ENCODE assay signal across 1 cellular context in the genomic region with DNA sequence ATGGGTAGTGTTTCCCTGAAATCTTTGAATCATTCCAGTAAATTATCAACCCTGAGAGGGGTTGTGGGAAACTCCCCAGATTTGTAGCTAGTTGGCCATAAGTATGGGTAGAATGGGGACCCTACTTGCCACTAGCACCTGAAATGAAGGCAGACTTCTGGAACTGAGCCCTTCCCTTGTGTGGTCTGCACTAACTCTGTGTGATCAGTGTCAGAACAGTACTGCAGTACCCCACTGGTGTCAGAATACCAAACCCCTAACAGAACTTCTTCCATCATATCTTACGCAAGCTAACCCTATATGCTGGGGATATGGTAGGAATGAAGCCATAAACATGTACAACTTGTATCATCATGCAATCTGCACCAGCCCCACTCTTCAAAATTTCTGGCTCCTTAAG.
TF ChIP-seq lines count a peak whose summit lies in the region.

No MANE protein-coding gene starts in this region.

TF ChIP-seq in GM12878, 131 proteins besides CTCF, POLR2A, EP300 and RAD21:
- TF ChIP-seq, protein P1, sequence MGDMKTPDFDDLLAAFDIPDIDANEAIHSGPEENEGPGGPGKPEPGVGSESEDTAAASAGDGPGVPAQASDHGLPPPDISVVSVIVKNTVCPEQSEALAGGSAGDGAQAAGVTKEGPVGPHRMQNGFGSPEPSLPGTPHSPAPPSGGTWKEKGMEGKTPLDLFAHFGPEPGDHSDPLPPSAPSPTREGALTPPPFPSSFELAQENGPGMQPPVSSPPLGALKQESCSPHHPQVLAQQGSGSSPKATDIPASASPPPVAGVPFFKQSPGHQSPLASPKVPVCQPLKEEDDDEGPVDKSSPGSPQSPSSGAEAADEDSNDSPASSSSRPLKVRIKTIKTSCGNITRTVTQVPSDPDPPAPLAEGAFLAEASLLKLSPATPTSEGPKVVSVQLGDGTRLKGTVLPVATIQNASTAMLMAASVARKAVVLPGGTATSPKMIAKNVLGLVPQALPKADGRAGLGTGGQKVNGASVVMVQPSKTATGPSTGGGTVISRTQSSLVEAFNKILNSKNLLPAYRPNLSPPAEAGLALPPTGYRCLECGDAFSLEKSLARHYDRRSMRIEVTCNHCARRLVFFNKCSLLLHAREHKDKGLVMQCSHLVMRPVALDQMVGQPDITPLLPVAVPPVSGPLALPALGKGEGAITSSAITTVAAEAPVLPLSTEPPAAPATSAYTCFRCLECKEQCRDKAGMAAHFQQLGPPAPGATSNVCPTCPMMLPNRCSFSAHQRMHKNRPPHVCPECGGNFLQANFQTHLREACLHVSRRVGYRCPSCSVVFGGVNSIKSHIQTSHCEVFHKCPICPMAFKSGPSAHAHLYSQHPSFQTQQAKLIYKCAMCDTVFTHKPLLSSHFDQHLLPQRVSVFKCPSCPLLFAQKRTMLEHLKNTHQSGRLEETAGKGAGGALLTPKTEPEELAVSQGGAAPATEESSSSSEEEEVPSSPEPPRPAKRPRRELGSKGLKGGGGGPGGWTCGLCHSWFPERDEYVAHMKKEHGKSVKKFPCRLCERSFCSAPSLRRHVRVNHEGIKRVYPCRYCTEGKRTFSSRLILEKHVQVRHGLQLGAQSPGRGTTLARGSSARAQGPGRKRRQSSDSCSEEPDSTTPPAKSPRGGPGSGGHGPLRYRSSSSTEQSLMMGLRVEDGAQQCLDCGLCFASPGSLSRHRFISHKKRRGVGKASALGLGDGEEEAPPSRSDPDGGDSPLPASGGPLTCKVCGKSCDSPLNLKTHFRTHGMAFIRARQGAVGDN (IDR thresholded peaks at IDR 0.05), result no peak
- TF ChIP-seq, protein P2, sequence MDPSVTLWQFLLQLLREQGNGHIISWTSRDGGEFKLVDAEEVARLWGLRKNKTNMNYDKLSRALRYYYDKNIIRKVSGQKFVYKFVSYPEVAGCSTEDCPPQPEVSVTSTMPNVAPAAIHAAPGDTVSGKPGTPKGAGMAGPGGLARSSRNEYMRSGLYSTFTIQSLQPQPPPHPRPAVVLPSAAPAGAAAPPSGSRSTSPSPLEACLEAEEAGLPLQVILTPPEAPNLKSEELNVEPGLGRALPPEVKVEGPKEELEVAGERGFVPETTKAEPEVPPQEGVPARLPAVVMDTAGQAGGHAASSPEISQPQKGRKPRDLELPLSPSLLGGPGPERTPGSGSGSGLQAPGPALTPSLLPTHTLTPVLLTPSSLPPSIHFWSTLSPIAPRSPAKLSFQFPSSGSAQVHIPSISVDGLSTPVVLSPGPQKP (IDR thresholded peaks at IDR 0.05; ENCODE audit: low read depth, low read length), result no peak
- TF ChIP-seq MYB (IDR thresholded peaks at IDR 0.05; ENCODE audit: borderline replicate concordance, low read depth, low read length), result no peak
- no peak for TF ChIP-seq EGR1 (IDR thresholded peaks at IDR 0.05; ENCODE audit: borderline replicate concordance in 1 of 2, low read depth in 2 of 2, low read length in 2 of 2)
- TF ChIP-seq TARDBP (IDR thresholded peaks at IDR 0.05; ENCODE audit: borderline replicate concordance), result no peak
- no peak for TF ChIP-seq KDM1A (IDR thresholded peaks at IDR 0.05; ENCODE audit: borderline replicate concordance)
- TF ChIP-seq, protein P3, sequence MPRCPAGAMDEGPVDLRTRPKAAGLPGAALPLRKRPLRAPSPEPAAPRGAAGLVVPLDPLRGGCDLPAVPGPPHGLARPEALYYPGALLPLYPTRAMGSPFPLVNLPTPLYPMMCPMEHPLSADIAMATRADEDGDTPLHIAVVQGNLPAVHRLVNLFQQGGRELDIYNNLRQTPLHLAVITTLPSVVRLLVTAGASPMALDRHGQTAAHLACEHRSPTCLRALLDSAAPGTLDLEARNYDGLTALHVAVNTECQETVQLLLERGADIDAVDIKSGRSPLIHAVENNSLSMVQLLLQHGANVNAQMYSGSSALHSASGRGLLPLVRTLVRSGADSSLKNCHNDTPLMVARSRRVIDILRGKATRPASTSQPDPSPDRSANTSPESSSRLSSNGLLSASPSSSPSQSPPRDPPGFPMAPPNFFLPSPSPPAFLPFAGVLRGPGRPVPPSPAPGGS (IDR thresholded peaks at IDR 0.05; ENCODE audit: borderline replicate concordance, insufficient read depth, low read depth, low read length, poor library complexity, severe bottlenecking), result no peak
- TF ChIP-seq PML (IDR thresholded peaks at IDR 0.05; ENCODE audit: low read length), result no peak
- no peak for TF ChIP-seq HCFC1 (IDR thresholded peaks at IDR 0.05; ENCODE audit: low read length)
- TF ChIP-seq SMAD5 (IDR thresholded peaks at IDR 0.05; ENCODE audit: low read depth), result no peak
- TF ChIP-seq, protein P4, sequence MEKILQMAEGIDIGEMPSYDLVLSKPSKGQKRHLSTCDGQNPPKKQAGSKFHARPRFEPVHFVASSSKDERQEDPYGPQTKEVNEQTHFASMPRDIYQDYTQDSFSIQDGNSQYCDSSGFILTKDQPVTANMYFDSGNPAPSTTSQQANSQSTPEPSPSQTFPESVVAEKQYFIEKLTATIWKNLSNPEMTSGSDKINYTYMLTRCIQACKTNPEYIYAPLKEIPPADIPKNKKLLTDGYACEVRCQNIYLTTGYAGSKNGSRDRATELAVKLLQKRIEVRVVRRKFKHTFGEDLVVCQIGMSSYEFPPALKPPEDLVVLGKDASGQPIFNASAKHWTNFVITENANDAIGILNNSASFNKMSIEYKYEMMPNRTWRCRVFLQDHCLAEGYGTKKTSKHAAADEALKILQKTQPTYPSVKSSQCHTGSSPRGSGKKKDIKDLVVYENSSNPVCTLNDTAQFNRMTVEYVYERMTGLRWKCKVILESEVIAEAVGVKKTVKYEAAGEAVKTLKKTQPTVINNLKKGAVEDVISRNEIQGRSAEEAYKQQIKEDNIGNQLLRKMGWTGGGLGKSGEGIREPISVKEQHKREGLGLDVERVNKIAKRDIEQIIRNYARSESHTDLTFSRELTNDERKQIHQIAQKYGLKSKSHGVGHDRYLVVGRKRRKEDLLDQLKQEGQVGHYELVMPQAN (conservative IDR thresholded peaks at IDR 0.05), result no peak
- TF ChIP-seq SREBF1 (IDR thresholded peaks at IDR 0.05; ENCODE audit: low read length), result no peak
- TF ChIP-seq ATF7 (IDR thresholded peaks at IDR 0.05; ENCODE audit: low read depth), result no peak
- TF ChIP-seq CHD2 (IDR thresholded peaks at IDR 0.05; ENCODE audit: borderline replicate concordance, low read depth, low read length), result no peak
- TF ChIP-seq, protein P5, sequence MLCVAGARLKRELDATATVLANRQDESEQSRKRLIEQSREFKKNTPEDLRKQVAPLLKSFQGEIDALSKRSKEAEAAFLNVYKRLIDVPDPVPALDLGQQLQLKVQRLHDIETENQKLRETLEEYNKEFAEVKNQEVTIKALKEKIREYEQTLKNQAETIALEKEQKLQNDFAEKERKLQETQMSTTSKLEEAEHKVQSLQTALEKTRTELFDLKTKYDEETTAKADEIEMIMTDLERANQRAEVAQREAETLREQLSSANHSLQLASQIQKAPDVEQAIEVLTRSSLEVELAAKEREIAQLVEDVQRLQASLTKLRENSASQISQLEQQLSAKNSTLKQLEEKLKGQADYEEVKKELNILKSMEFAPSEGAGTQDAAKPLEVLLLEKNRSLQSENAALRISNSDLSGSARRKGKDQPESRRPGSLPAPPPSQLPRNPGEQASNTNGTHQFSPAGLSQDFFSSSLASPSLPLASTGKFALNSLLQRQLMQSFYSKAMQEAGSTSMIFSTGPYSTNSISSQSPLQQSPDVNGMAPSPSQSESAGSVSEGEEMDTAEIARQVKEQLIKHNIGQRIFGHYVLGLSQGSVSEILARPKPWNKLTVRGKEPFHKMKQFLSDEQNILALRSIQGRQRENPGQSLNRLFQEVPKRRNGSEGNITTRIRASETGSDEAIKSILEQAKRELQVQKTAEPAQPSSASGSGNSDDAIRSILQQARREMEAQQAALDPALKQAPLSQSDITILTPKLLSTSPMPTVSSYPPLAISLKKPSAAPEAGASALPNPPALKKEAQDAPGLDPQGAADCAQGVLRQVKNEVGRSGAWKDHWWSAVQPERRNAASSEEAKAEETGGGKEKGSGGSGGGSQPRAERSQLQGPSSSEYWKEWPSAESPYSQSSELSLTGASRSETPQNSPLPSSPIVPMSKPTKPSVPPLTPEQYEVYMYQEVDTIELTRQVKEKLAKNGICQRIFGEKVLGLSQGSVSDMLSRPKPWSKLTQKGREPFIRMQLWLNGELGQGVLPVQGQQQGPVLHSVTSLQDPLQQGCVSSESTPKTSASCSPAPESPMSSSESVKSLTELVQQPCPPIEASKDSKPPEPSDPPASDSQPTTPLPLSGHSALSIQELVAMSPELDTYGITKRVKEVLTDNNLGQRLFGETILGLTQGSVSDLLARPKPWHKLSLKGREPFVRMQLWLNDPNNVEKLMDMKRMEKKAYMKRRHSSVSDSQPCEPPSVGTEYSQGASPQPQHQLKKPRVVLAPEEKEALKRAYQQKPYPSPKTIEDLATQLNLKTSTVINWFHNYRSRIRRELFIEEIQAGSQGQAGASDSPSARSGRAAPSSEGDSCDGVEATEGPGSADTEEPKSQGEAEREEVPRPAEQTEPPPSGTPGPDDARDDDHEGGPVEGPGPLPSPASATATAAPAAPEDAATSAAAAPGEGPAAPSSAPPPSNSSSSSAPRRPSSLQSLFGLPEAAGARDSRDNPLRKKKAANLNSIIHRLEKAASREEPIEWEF (IDR thresholded peaks at IDR 0.05; ENCODE audit: insufficient replicate concordance, low read depth, low read length), result no peak
- TF ChIP-seq, protein P6, sequence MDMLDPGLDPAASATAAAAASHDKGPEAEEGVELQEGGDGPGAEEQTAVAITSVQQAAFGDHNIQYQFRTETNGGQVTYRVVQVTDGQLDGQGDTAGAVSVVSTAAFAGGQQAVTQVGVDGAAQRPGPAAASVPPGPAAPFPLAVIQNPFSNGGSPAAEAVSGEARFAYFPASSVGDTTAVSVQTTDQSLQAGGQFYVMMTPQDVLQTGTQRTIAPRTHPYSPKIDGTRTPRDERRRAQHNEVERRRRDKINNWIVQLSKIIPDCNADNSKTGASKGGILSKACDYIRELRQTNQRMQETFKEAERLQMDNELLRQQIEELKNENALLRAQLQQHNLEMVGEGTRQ (IDR thresholded peaks at IDR 0.05; ENCODE audit: borderline replicate concordance, low read depth, low read length), result no peak
TF ChIP-seq in GM12878: peak in this region for 0.
